Comparison of ENCODE assay signal across 32 cellular contexts in genomic region chr22:45061332-45061731, GRCh38. TPM values are rescaled to one million over a fixed set of nuclear protein-coding genes. Genes with fewer than 3 reads are reported as not detected.
"Had no signal": no experiment of that assay in that cellular context is flagged by ENCODE, and none has a peak within 500 bp of the region (broad histone marks: within the 10 kb centered on the region; RNA-seq: fewer than 3 reads in every experiment).

No MANE protein-coding gene starts in this region.

- H3K4me2 ChIP-seq: hepatocyte, neural progenitor cell had no signal

- H3K4me1 ChIP-seq: esophagus muscularis mucosa, gastroesophageal sphincter, heart left ventricle, left lung, neural progenitor cell, psoas muscle, sigmoid colon, stomach, thyroid gland had no signal

- H3K36me3 Mint-ChIP-seq: mesothelial cell of epicardium; naive B cell; natural killer cell treated with Interleukin-12 subunit alpha and Interleukin-12 subunit beta and Interleukin-15 and Interleukin-18, amount 100 ng/mL, for 72 hours; neural progenitor cell; stimulated activated effector memory CD8-positive, alpha-beta T cell treated with anti-CD3 and anti-CD28 coated beads, Interleukin-12 subunit alpha, Interleukin-12 subunit beta, amount 100 ng/mL, for 72 hours had no signal

- H3K27me3 ChIP-seq: hepatocyte, neural progenitor cell, thyroid gland, vagina had no signal

- H3K4me1 Mint-ChIP-seq: naive B cell, neural progenitor cell had no signal

- H3K9me3 ChIP-seq: esophagus muscularis mucosa, gastroesophageal sphincter, heart left ventricle, left lung, mucosa of descending colon, psoas muscle, sigmoid colon, stomach, thyroid gland, vagina had no signal

- H3K9ac ChIP-seq: neural progenitor cell had no signal

- H3K36me3 ChIP-seq: esophagus muscularis mucosa, gastroesophageal sphincter, heart left ventricle, left lung, neural progenitor cell, sigmoid colon, stomach, thyroid gland, vagina had no signal

- H2AFZ ChIP-seq: hepatocyte, neural progenitor cell had no signal

- H3K9me3 Mint-ChIP-seq: dendritic cell treated with granulocyte-macrophage colony-stimulating factor and Interleukin-4, amounts not matched to agents 40 ng/mL and 50 ng/mL, for 4 days; mesothelial cell of epicardium; naive B cell; natural killer cell treated with Interleukin-12 subunit alpha and Interleukin-12 subunit beta and Interleukin-15 and Interleukin-18, amount 100 ng/mL, for 72 hours; neural progenitor cell; stimulated activated effector memory CD8-positive, alpha-beta T cell treated with anti-CD3 and anti-CD28 coated beads, Interleukin-12 subunit alpha, Interleukin-12 subunit beta, amount 100 ng/mL, for 72 hours had no signal

- H3K27ac ChIP-seq: esophagus muscularis mucosa, foreskin keratinocyte, gastroesophageal sphincter, heart left ventricle, hepatocyte, left lung, neural progenitor cell, psoas muscle, sigmoid colon, stomach, thyroid gland, vagina had no signal

- H3K27ac Mint-ChIP-seq: dendritic cell treated with granulocyte-macrophage colony-stimulating factor and Interleukin-4, amounts not matched to agents 40 ng/mL and 50 ng/mL, for 4 days; mesothelial cell of epicardium; naive B cell; natural killer cell treated with Interleukin-12 subunit alpha and Interleukin-12 subunit beta and Interleukin-15 and Interleukin-18, amount 100 ng/mL, for 72 hours; neural progenitor cell; stimulated activated effector memory CD8-positive, alpha-beta T cell treated with anti-CD3 and anti-CD28 coated beads, Interleukin-12 subunit alpha, Interleukin-12 subunit beta, amount 100 ng/mL, for 72 hours had no signal

- ATAC-seq: foreskin keratinocyte; gastroesophageal sphincter; left cardiac atrium; left lung; mucosa of descending colon; psoas muscle; right cardiac atrium; stimulated activated effector memory CD8-positive, alpha-beta T cell treated with anti-CD3 and anti-CD28 coated beads, Interleukin-12 subunit alpha, Interleukin-12 subunit beta, amount 100 ng/mL, for 72 hours had no signal

- H3K4me3 ChIP-seq: esophagus muscularis mucosa, gastroesophageal sphincter, heart left ventricle, hepatocyte, left lung, mucosa of descending colon, neural progenitor cell, psoas muscle, sigmoid colon, stomach, thyroid gland, vagina had no signal

- DNase-seq: effector CD8-positive, alpha-beta T cell; foreskin keratinocyte; heart left ventricle; left cardiac atrium; left lung; mesenchymal stem cell; mucosa of descending colon; naive B cell; nucleus accumbens; psoas muscle; right cardiac atrium; sigmoid colon; stimulated activated CD4-positive, alpha-beta T cell treated with anti-CD3 and anti-CD28 coated beads, Interleukin-2, amount 100 ng/mL, for 24 hours; stimulated activated CD4-positive, alpha-beta T cell treated with anti-CD3 and anti-CD28 coated beads, Interleukin-4, amount 100 ng/mL, for 24 hours; stimulated activated naive CD4-positive, alpha-beta T cell treated with Interleukin-2 at 50 U/mL for 16 hours; stomach; thyroid gland; trophoblast cell had no signal

- FAIRE-seq: endothelial cell of umbilical vein, islet of Langerhans had no signal

- H3K79me2 ChIP-seq: hepatocyte had no signal

- H3K4me3 Mint-ChIP-seq: dendritic cell treated with granulocyte-macrophage colony-stimulating factor and Interleukin-4, amounts not matched to agents 40 ng/mL and 50 ng/mL, for 4 days; mesothelial cell of epicardium; naive B cell; natural killer cell treated with Interleukin-12 subunit alpha and Interleukin-12 subunit beta and Interleukin-15 and Interleukin-18, amount 100 ng/mL, for 72 hours; neural progenitor cell; stimulated activated effector memory CD8-positive, alpha-beta T cell treated with anti-CD3 and anti-CD28 coated beads, Interleukin-12 subunit alpha, Interleukin-12 subunit beta, amount 100 ng/mL, for 72 hours had no signal

RNA-seq across cellular contexts. Expression of gene PHF21B, which starts 51.5 kb away (rescaled TPM):
- total RNA-seq: endothelial cell of umbilical vein, lung microvascular endothelial cell, renal cortical epithelial cell had no signal
- polyA plus RNA-seq: endothelial cell of umbilical vein, fibroblast of lung had no signal
